Comparison of ENCODE assay signal across 8 cellular contexts in the genomic region with DNA sequence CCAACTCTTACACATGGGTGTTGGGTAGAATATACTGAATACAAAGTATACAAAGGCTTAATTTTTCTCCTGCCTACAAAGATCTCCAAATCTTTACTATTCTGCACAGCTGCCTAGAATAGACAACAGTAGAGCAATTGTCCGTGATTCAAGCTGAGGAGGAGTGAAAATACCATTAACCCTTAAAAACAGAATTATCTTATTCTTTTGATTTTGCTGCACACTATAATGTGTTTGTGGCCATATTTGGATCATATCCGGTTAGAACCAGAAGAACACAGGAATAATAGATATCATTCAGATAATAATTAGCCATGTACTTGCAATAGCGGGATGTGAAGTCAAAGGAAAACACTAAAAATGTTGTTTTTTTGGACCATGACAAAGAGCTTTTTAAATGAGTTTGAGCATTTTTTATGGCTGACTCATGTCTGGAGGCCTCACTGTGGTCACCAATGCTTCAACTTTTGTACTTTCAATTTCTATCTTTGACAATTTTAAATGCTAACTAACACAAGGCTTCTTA.
DNase-seq lines count a peak whose midpoint lies in the region; ATAC-seq, FAIRE-seq and TF ChIP-seq lines count a peak whose summit lies in the region.

No MANE protein-coding gene starts in this region.

- CTCF ChIA-PET in PC-3 (lab: Charles Lee) (no interaction called here), T-cell (lab: Charles Lee) (no interaction called here)
- CTCF ChIA-PET in CD8-positive, alpha-beta memory T cell (lab: Charles Lee) = no interaction called here

- H3K9me3 Mint-ChIP-seq in CD8-positive, alpha-beta memory T cell = no peaks in the 10 kb centered on the region
- no peaks in the 10 kb centered on the region for H3K9me3 Mint-ChIP-seq in T-cell
- H3K9me3 Mint-ChIP-seq in activated T-helper 17 cell treated with anti-CD3 and anti-CD28 coated beads, Interleukin-2, amount 50 U/mL, for 72 hours = no peaks in the 10 kb centered on the region

- TF ChIP-seq CTCF in PC-3 (conservative IDR thresholded peaks at IDR 0.05; ENCODE audit: low read depth, low read length) (no peak), kidney (IDR thresholded peaks at IDR 0.05; ENCODE audit: borderline replicate concordance, extremely low read depth, insufficient read depth) (no peak)

- H3K9me2 ChIP-seq in PC-3 (replicated peaks; ENCODE audit: low read length) = no peaks in the 10 kb centered on the region

- H3K36me3 ChIP-seq in PC-3 (ENCODE audit: low read depth, low read length) (no peaks in the 10 kb centered on the region), kidney (ENCODE audit: control insufficient read depth in 1 of 2, insufficient read depth in 2 of 2, low read length in 2 of 2) (no peaks in the 10 kb centered on the region)
- no peaks in the 10 kb centered on the region for H3K36me3 ChIP-seq in CD8-positive, alpha-beta memory T cell (ENCODE audit: insufficient read depth, low read length)

- H3K4me3 ChIP-seq in PC-3 (ENCODE audit: low read length) (no peak overlapping the region), kidney (ENCODE audit: low read length in 2 of 2) (peak overlapping the region in 1 of 2 donors; percentile 15)
- H3K4me3 ChIP-seq in CD8-positive, alpha-beta memory T cell (ENCODE audit: low read length) = no peak overlapping the region

- ATAC-seq in GM18498 (IDR thresholded peaks at IDR 0.05; ENCODE audit: unreplicated experiment) = peak; percentile 89
- peak; percentile 81 for ATAC-seq in HG02642 (IDR thresholded peaks at IDR 0.05; ENCODE audit: poor library complexity, unreplicated experiment)
- no peak for ATAC-seq in PC-3
- ATAC-seq in T-cell (replicated peaks in 1 of 4) = no peak
- no peak for ATAC-seq in activated T-helper 17 cell treated with anti-CD3 and anti-CD28 coated beads, Interleukin-2, amount 50 U/mL, for 72 hours (replicated peaks)

- no peak overlapping the region for H2AFZ ChIP-seq in PC-3 (ENCODE audit: low read length)

- H3F3A ChIP-seq in PC-3 (ENCODE audit: low read length, unreplicated experiment) = no peaks in the 10 kb centered on the region

- H4K20me1 ChIP-seq in PC-3 (ENCODE audit: low read length) = 0 out of 2 replicates have a peak, but pooled peaks cover 3% of the 10 kb centered on the region

- H3K9me3 ChIP-seq in PC-3 (ENCODE audit: low read length) = no peaks in the 10 kb centered on the region
- H3K9me3 ChIP-seq in kidney (ENCODE audit: control insufficient read depth in 1 of 2, low read length in 2 of 2) = no peaks in the 10 kb centered on the region
- H3K9me3 ChIP-seq in CD8-positive, alpha-beta memory T cell (ENCODE audit: low read length) = no peaks in the 10 kb centered on the region

- no peaks in the 10 kb centered on the region for H3K79me2 ChIP-seq in PC-3 (ENCODE audit: low read length)

- peaks cover 1 to 13% of the 10 kb centered on the region in 2 donors for H3K27me3 Mint-ChIP-seq in CD8-positive, alpha-beta memory T cell
- peaks cover 5 to 11% of the 10 kb centered on the region in 2 donors for H3K27me3 Mint-ChIP-seq in T-cell
- peaks cover 21% of the 10 kb centered on the region for H3K27me3 Mint-ChIP-seq in activated T-helper 17 cell treated with anti-CD3 and anti-CD28 coated beads, Interleukin-2, amount 50 U/mL, for 72 hours

- H3K4me1 ChIP-seq in PC-3 (ENCODE audit: insufficient read depth, low read length) (no peaks in the 10 kb centered on the region), kidney (ENCODE audit: control insufficient read depth in 1 of 2, insufficient read depth in 1 of 2, low read depth in 1 of 2, low read length in 2 of 2) (no peaks in the 10 kb centered on the region)
- no peaks in the 10 kb centered on the region for H3K4me1 ChIP-seq in CD8-positive, alpha-beta memory T cell (ENCODE audit: insufficient read depth, low read length)

- H3K36me3 Mint-ChIP-seq in CD8-positive, alpha-beta memory T cell = no peaks in the 10 kb centered on the region
- H3K36me3 Mint-ChIP-seq in T-cell = no peaks in the 10 kb centered on the region
- no peaks in the 10 kb centered on the region for H3K36me3 Mint-ChIP-seq in activated T-helper 17 cell treated with anti-CD3 and anti-CD28 coated beads, Interleukin-2, amount 50 U/mL, for 72 hours (ENCODE audit: low read depth)

- intact Hi-C loops in PC-3 (cut with micrococcal nuclease) (no loop called here), kidney (cut with DNase I) (no loop called here)

- FAIRE-seq in kidney (lab: Jason Lieb, UNC) = peak; percentile 41

- H3K9ac ChIP-seq in PC-3 (ENCODE audit: low read length) (no peak overlapping the region), kidney (ENCODE audit: low read length in 2 of 2) (no peak overlapping the region)

- no peak overlapping the region for H3K27ac Mint-ChIP-seq in CD8-positive, alpha-beta memory T cell
- H3K27ac Mint-ChIP-seq in T-cell = no peak overlapping the region
- no peak overlapping the region for H3K27ac Mint-ChIP-seq in activated T-helper 17 cell treated with anti-CD3 and anti-CD28 coated beads, Interleukin-2, amount 50 U/mL, for 72 hours

- no peak overlapping the region for H3K4me2 ChIP-seq in PC-3 (ENCODE audit: low read length)

- H3K4me3 Mint-ChIP-seq in CD8-positive, alpha-beta memory T cell = no peak overlapping the region
- H3K4me3 Mint-ChIP-seq in T-cell = no peak overlapping the region
- H3K4me3 Mint-ChIP-seq in activated T-helper 17 cell treated with anti-CD3 and anti-CD28 coated beads, Interleukin-2, amount 50 U/mL, for 72 hours = no peak overlapping the region

- H3K4me1 Mint-ChIP-seq in CD8-positive, alpha-beta memory T cell = no peaks in the 10 kb centered on the region
- no peaks in the 10 kb centered on the region for H3K4me1 Mint-ChIP-seq in T-cell
- H3K4me1 Mint-ChIP-seq in activated T-helper 17 cell treated with anti-CD3 and anti-CD28 coated beads, Interleukin-2, amount 50 U/mL, for 72 hours = peaks cover 4% of the 10 kb centered on the region

- DNase-seq in PC-3 (peak; percentile 33), kidney (no peak), DMS153 (lab: John Stamatoyannopoulos, UW) (no peak), T-cell (no peak)
- DNase-seq in CD8-positive, alpha-beta memory T cell = no peak

- H3K27me3 ChIP-seq in PC-3 (ENCODE audit: low read length) = peaks cover 72% of the 10 kb centered on the region
- no peaks in the 10 kb centered on the region for H3K27me3 ChIP-seq in CD8-positive, alpha-beta memory T cell (ENCODE audit: insufficient read depth, low read length, poor library complexity, severe bottlenecking)

- H3K27ac ChIP-seq in PC-3 (ENCODE audit: low read length) (no peak overlapping the region), kidney (ENCODE audit: low read depth in 2 of 2, low read length in 2 of 2) (no peak overlapping the region)
- H3K27ac ChIP-seq in CD8-positive, alpha-beta memory T cell (ENCODE audit: low read depth, low read length) = no peak overlapping the region

- BruUV-seq in PC-3 (replicated peaks; lab: Mats Ljungman, UMichigan) = no TSS peak

- POLR2A ChIA-PET in PC-3 (lab: Charles Lee; ENCODE audit: unreplicated experiment) = no interaction called here
- POLR2A ChIA-PET in CD8-positive, alpha-beta memory T cell (lab: Charles Lee) = no interaction called here
- POLR2A ChIA-PET in T-cell (lab: Charles Lee) = no interaction called here

Comparison
In these comparisons a context has a peak if more than half of its experiments do, and no peak if none do; other contexts are left out.
1. ATAC-seq: peak in GM18498 (single experiment) and HG02642 (single experiment); none in PC-3 (single experiment), T-cell (0 of 4) and activated T-helper 17 cell treated with anti-CD3 and anti-CD28 coated beads, Interleukin-2, amount 50 U/mL, for 72 hours (single experiment).